ENCODE assay signal across 8 cellular contexts in genomic region chr3:124592658-124593441, GRCh38.
DNase-seq lines count a peak whose midpoint lies in the region; ATAC-seq lines count a peak whose summit lies in the region.

No MANE protein-coding gene starts in this region.

- H3K27ac Mint-ChIP-seq in activated naive CD8-positive, alpha-beta T cell treated with anti-CD3 and anti-CD28 coated beads, Interleukin-2, amount 50 U/mL, for 24 hours, result no peak overlapping the region

- peaks cover 27% of the 10 kb centered on the region for H3K27me3 Mint-ChIP-seq in activated naive CD8-positive, alpha-beta T cell treated with anti-CD3 and anti-CD28 coated beads, Interleukin-2, amount 50 U/mL, for 24 hours

- DNase-seq in activated CD4-positive, CD25-positive, alpha-beta regulatory T cell treated with anti-CD3 and anti-CD28 coated beads, Interleukin-2, amount 50 U/mL, for 72 hours, result no peak
- peak; percentile 5 for DNase-seq in activated naive CD8-positive, alpha-beta T cell treated with anti-CD3 and anti-CD28 coated beads, Interleukin-2, amount 50 U/mL, for 24 hours
- peak; percentile 6 to 18 for DNase-seq in stimulated activated CD8-positive, alpha-beta memory T cell treated with anti-CD3 and anti-CD28 coated beads, Interleukin-15, amount 100 ng/mL, for 48 hours (ENCODE audit: low read depth in 2 of 2)
- DNase-seq in NCI-H1048 (lab: John Stamatoyannopoulos, UW) (no peak), COLO668 (lab: John Stamatoyannopoulos, UW; ENCODE audit: unreplicated experiment) (no peak), NOMO-1 treated with dmso at 0.1 percent for 144 hours (lab: John Stamatoyannopoulos, UW; ENCODE audit: unreplicated experiment) (no peak)

- H3K36me3 Mint-ChIP-seq in activated naive CD8-positive, alpha-beta T cell treated with anti-CD3 and anti-CD28 coated beads, Interleukin-2, amount 50 U/mL, for 24 hours (ENCODE audit: low read depth), result no peaks in the 10 kb centered on the region

- H3K9me3 Mint-ChIP-seq in activated naive CD8-positive, alpha-beta T cell treated with anti-CD3 and anti-CD28 coated beads, Interleukin-2, amount 50 U/mL, for 24 hours, result no peaks in the 10 kb centered on the region

- peaks cover 30% of the 10 kb centered on the region for H3K4me1 Mint-ChIP-seq in activated naive CD8-positive, alpha-beta T cell treated with anti-CD3 and anti-CD28 coated beads, Interleukin-2, amount 50 U/mL, for 24 hours

- no peak overlapping the region for H3K4me3 Mint-ChIP-seq in activated naive CD8-positive, alpha-beta T cell treated with anti-CD3 and anti-CD28 coated beads, Interleukin-2, amount 50 U/mL, for 24 hours

- peak; percentile 72 to 82 for ATAC-seq in activated CD4-positive, CD25-positive, alpha-beta regulatory T cell treated with anti-CD3 and anti-CD28 coated beads, Interleukin-2, amount 50 U/mL, for 24 hours
- ATAC-seq in HG02973 (IDR thresholded peaks at IDR 0.05; ENCODE audit: unreplicated experiment), result peak; percentile 69
- ATAC-seq in activated naive CD8-positive, alpha-beta T cell treated with anti-CD3 and anti-CD28 coated beads, Interleukin-2, amount 50 U/mL, for 24 hours, result peak; percentile 75

Comparison
In these comparisons a context has a peak if more than half of its experiments do, and no peak if none do; other contexts are left out.
1. DNase-seq: peak in activated naive CD8-positive, alpha-beta T cell treated with anti-CD3 and anti-CD28 coated beads, Interleukin-2, amount 50 U/mL, for 24 hours (single experiment) and stimulated activated CD8-positive, alpha-beta memory T cell treated with anti-CD3 and anti-CD28 coated beads, Interleukin-15, amount 100 ng/mL, for 48 hours (2 of 2); none in activated CD4-positive, CD25-positive, alpha-beta regulatory T cell treated with anti-CD3 and anti-CD28 coated beads, Interleukin-2, amount 50 U/mL, for 72 hours (single experiment), NCI-H1048 (single experiment), COLO668 (single experiment) and NOMO-1 treated with dmso at 0.1 percent for 144 hours (single experiment).
2. Peak in every context shown above with its lines, with median percentiles within 50 percentile points of each other: ATAC-seq.